In genomic region chr11:314548-314875, GRCh38 we compare ENCODE assay signal across 8 cellular contexts. TPM values are rescaled to one million over a fixed set of nuclear protein-coding genes. Genes with fewer than 3 reads are reported as not detected.
DNase-seq lines count a peak whose midpoint lies in the region; ATAC-seq and TF ChIP-seq lines count a peak whose summit lies in the region.
"Not testable (repeated sequence)": the region's sequence is repeated elsewhere in the genome, so short reads cannot be mapped to it uniquely, and the experiment has no call there.

No MANE protein-coding gene starts in this region.

- H3K27ac Mint-ChIP-seq in activated naive CD4-positive, alpha-beta T cell treated with anti-CD3 and anti-CD28 coated beads, Interleukin-2, amount 10 ng/mL, durations not matched to agents 7 days and 5 days: peak overlapping the region; percentile 95

- H3K56ac ChIP-seq in mesendoderm (ENCODE audit: low read length): peak overlapping the region; percentile 85

- peak overlapping the region; percentile 42 for H3K18ac ChIP-seq in mesendoderm (ENCODE audit: low read length)

- peak overlapping the region; percentile 87 for H3K9ac ChIP-seq in mesendoderm (ENCODE audit: low read length)

- peak overlapping the region; percentile 83 for H3K4me3 Mint-ChIP-seq in activated naive CD4-positive, alpha-beta T cell treated with anti-CD3 and anti-CD28 coated beads, Interleukin-2, amount 10 ng/mL, durations not matched to agents 7 days and 5 days

- WGBS in ectodermal cell, 2 experiments: 9 to 13% methylated on average over 2 to 6 of the region's 6 CpGs
- 36% methylated on average over 6 of the region's 6 CpGs for WGBS in right cardiac atrium
- no CpG with 5 or more reads among the region's 6 CpGs for WGBS in mesendoderm (ENCODE audit: extremely low coverage, insufficient coverage, low lambda C conversion rate)

- H3K36me3 ChIP-seq in Panc1 (ENCODE audit: control insufficient read depth, insufficient read depth, low read length); ectodermal cell (ENCODE audit: control insufficient read depth, insufficient read depth, low read length); mesendoderm (ENCODE audit: control insufficient read depth, insufficient read depth, low read length); gastrocnemius medialis; uterus: not testable (repeated sequence)

- H3K27me3 Mint-ChIP-seq in activated naive CD4-positive, alpha-beta T cell treated with anti-CD3 and anti-CD28 coated beads, Interleukin-2, amount 10 ng/mL, durations not matched to agents 7 days and 5 days: not testable (repeated sequence)

- not testable (repeated sequence) for H3K9me3 ChIP-seq in Panc1 (ENCODE audit: control insufficient read depth, insufficient read depth, low read depth, low read length); ectodermal cell (ENCODE audit: control insufficient read depth, low read length); right cardiac atrium (ENCODE audit: control insufficient read depth, low read length); gastrocnemius medialis; uterus

- H3K4ac ChIP-seq in mesendoderm (ENCODE audit: low read depth, low read length): not testable (repeated sequence)

- H4K8ac ChIP-seq in mesendoderm (ENCODE audit: low read depth, low read length): not testable (repeated sequence)

- not testable (repeated sequence) for H4K5ac ChIP-seq in mesendoderm (ENCODE audit: low read length)

- not testable (repeated sequence) for H2AK5ac ChIP-seq in mesendoderm (ENCODE audit: low read length)

- peak overlapping the region; percentile 80 for H3K23ac ChIP-seq in mesendoderm (ENCODE audit: low read length)

- peak overlapping the region; percentile 33 for H3K4me2 ChIP-seq in mesendoderm (ENCODE audit: low read length)

- H3K9me3 Mint-ChIP-seq in activated naive CD4-positive, alpha-beta T cell treated with anti-CD3 and anti-CD28 coated beads, Interleukin-2, amount 10 ng/mL, durations not matched to agents 7 days and 5 days: not testable (repeated sequence)

- peak overlapping the region; percentile 95 for H3K4me3 ChIP-seq in GM12864 (ENCODE audit: low read depth, low read length)
- peak overlapping the region; percentile 22 to 69 for H3K4me3 ChIP-seq in Panc1 (ENCODE audit: low read depth in 2 of 2, low read length in 2 of 2)
- H3K4me3 ChIP-seq in ectodermal cell (ENCODE audit: insufficient read depth, low read depth, low read length): peak overlapping the region; percentile 28
- H3K4me3 ChIP-seq in right cardiac atrium (ENCODE audit: low read length): peak overlapping the region; percentile 61
- peak overlapping the region; percentile 52 for H3K4me3 ChIP-seq in mesendoderm (ENCODE audit: low read length)
- H3K4me3 ChIP-seq in gastrocnemius medialis: peak overlapping the region; percentile 46 to 61 (median 54)
- peak overlapping the region; percentile 45 to 61 for H3K4me3 ChIP-seq in uterus

- peaks cover 26% of the 10 kb centered on the region for H3K79me2 ChIP-seq in mesendoderm (ENCODE audit: control insufficient read depth, insufficient read depth, low read length)

- H3K27ac ChIP-seq in Panc1 (ENCODE audit: low read length): peak overlapping the region; percentile 94
- not testable (repeated sequence) for H3K27ac ChIP-seq in ectodermal cell (ENCODE audit: insufficient read depth, low read depth, low read length, poor library complexity, severe bottlenecking)
- H3K27ac ChIP-seq in right cardiac atrium (ENCODE audit: low read length): peak overlapping the region; percentile 94
- peak overlapping the region; percentile 46 for H3K27ac ChIP-seq in mesendoderm (ENCODE audit: low read depth, low read length)
- peak overlapping the region; percentile 74 to 82 (median 78) for H3K27ac ChIP-seq in gastrocnemius medialis
- H3K27ac ChIP-seq in uterus: peak overlapping the region; percentile 91 to 99

- H2BK5ac ChIP-seq in mesendoderm (ENCODE audit: low read length): peak overlapping the region; percentile 80

- H3K27me3 ChIP-seq in Panc1 (ENCODE audit: control insufficient read depth, insufficient read depth, low read length); right cardiac atrium (ENCODE audit: control insufficient read depth, insufficient read depth); mesendoderm (ENCODE audit: insufficient read depth, low read length, poor library complexity); uterus: not testable (repeated sequence)
- H3K27me3 ChIP-seq in ectodermal cell (ENCODE audit: control insufficient read depth, insufficient read depth, low read length, poor library complexity, severe bottlenecking) (peaks cover 57% of the 10 kb centered on the region), gastrocnemius medialis (peaks cover 4 to 23% (median 11%) of the 10 kb centered on the region in 3 donors)

- POLR2A ChIA-PET in Panc1 (lab: Charles Lee): not testable (repeated sequence)

- H3K36me3 Mint-ChIP-seq in activated naive CD4-positive, alpha-beta T cell treated with anti-CD3 and anti-CD28 coated beads, Interleukin-2, amount 10 ng/mL, durations not matched to agents 7 days and 5 days: peaks cover 45% of the 10 kb centered on the region

- in situ Hi-C loops in Panc1 (cut with HindIII; ENCODE audit: low pct_unique_long_range_greater_than_20kb, low sequenced_read_pairs): not testable (repeated sequence)
- in situ Hi-C loops in gastrocnemius medialis (cut with MboI; ENCODE audit: low sequenced_read_pairs in 4 of 4): loop anchor here in 1 of 4 donors (5.0 kb wide), 1 partner anchor 38 kb away; no protein-coding TSS in a partner anchor

- TF ChIP-seq CTCF in GM12864 (IDR thresholded peaks at IDR 0.05; ENCODE audit: low read depth, low read length, missing control alignments); Panc1 (IDR thresholded peaks at IDR 0.05); gastrocnemius medialis (IDR thresholded peaks at IDR 0.05 in 4 of 5, conservative IDR thresholded peaks at IDR 0.05 in 1 of 5); uterus (IDR thresholded peaks at IDR 0.05): not testable (repeated sequence)

- ATAC-seq in Panc1: peak; percentile 13; the same call in 1 of the 2 replicates
- ATAC-seq in right cardiac atrium, gastrocnemius medialis: not testable (repeated sequence)

- not testable (repeated sequence) for BruUV-seq in Panc1 (replicated peaks; lab: Mats Ljungman, UMichigan)

- not testable (repeated sequence) for H3K79me1 ChIP-seq in mesendoderm (ENCODE audit: low read length)

- CTCF ChIA-PET in Panc1 (lab: Charles Lee); activated naive CD4-positive, alpha-beta T cell treated with anti-CD3 and anti-CD28 coated beads, Interleukin-2, amount 10 ng/mL, durations not matched to agents 7 days and 5 days (lab: Charles Lee): not testable (repeated sequence)

- not testable (repeated sequence) for TF ChIP-seq POLR2A in gastrocnemius medialis (IDR thresholded peaks at IDR 0.05); uterus (IDR thresholded peaks at IDR 0.05)

- DNase-seq in GM12864 (ENCODE audit: low read depth); Panc1 (ENCODE audit: low read depth, low spot score); activated naive CD4-positive, alpha-beta T cell treated with anti-CD3 and anti-CD28 coated beads, Interleukin-2, amount 10 ng/mL, durations not matched to agents 7 days and 5 days; mesendoderm; gastrocnemius medialis; uterus: not testable (repeated sequence)
- DNase-seq in right cardiac atrium: peak in 2 of 3 donors; percentile 8 to 22

- H2BK120ac ChIP-seq in mesendoderm (ENCODE audit: low read depth, low read length): not testable (repeated sequence)

- not testable (repeated sequence) for H2BK15ac ChIP-seq in mesendoderm (replicated peaks; ENCODE audit: low read depth)

- intact Hi-C loops in Panc1 (cut with micrococcal nuclease; ENCODE audit: unreplicated experiment); right cardiac atrium (cut with DNase I); gastrocnemius medialis (cut with DNase I; ENCODE audit: low total_unique reads); uterus (cut with DNase I; ENCODE audit: low total_unique reads): not testable (repeated sequence)

- H3K4me1 Mint-ChIP-seq in activated naive CD4-positive, alpha-beta T cell treated with anti-CD3 and anti-CD28 coated beads, Interleukin-2, amount 10 ng/mL, durations not matched to agents 7 days and 5 days: peaks cover 27% of the 10 kb centered on the region

- peaks cover 58% of the 10 kb centered on the region for H3K4me1 ChIP-seq in Panc1 (ENCODE audit: control insufficient read depth, insufficient read depth, low read length)
- peaks cover 37% of the 10 kb centered on the region for H3K4me1 ChIP-seq in ectodermal cell (ENCODE audit: control insufficient read depth, insufficient read depth, low read length)
- not testable (repeated sequence) for H3K4me1 ChIP-seq in right cardiac atrium (ENCODE audit: control insufficient read depth, insufficient read depth, low read length); gastrocnemius medialis; uterus
- H3K4me1 ChIP-seq in mesendoderm (ENCODE audit: control insufficient read depth, low read depth, low read length): peaks cover 11% of the 10 kb centered on the region

RNA-seq across cellular contexts. Expression of gene IFITM1, which starts 0.7 kb away (rescaled TPM):
- total RNA-seq in Panc1 (2021; ENCODE audit: unreplicated experiment) (66.3 TPM), right cardiac atrium (100 to 1,000 TPM in 3 of 4 donors, 10 to 100 TPM in 1; 85.0 to 169 (median 116) TPM), gastrocnemius medialis (100 to 1,000 TPM in 1 of 4 donors, 10 to 100 TPM in 3; 47.8 to 103 (median 80.5) TPM), uterus (100 to 1,000 TPM in 2 of 4 donors, 10 to 100 TPM in 2; 13.4 to 672 (median 239) TPM)
- 206 TPM for polyA plus RNA-seq in Panc1 (2012; ENCODE audit: insufficient read length)
- polyA plus RNA-seq in ectodermal cell (2013, experiment 1 of 4): 30.5 TPM
- polyA plus RNA-seq in ectodermal cell (2013, experiment 2 of 4): 32.4 TPM
- 43.7 TPM for polyA plus RNA-seq in ectodermal cell (2013, experiment 3 of 4)
- 50.2 TPM for polyA plus RNA-seq in ectodermal cell (2013, experiment 4 of 4)
- 235 TPM for polyA plus RNA-seq in right cardiac atrium
- 1,155 TPM for polyA plus RNA-seq in mesendoderm (2013, experiment 1 of 2)
- polyA plus RNA-seq in mesendoderm (2013, experiment 2 of 2): 1,131 TPM

RNA-seq across cellular contexts. Expression of gene IFITM3, which starts 6.1 kb away (rescaled TPM):
- total RNA-seq in Panc1 (2021; ENCODE audit: unreplicated experiment): 614 TPM
- 1,322 TPM for polyA plus RNA-seq in Panc1 (2012; ENCODE audit: insufficient read length)
- 171 TPM for polyA plus RNA-seq in ectodermal cell (2013, experiment 1 of 4)
- polyA plus RNA-seq in ectodermal cell (2013, experiment 2 of 4): 166 TPM
- polyA plus RNA-seq in ectodermal cell (2013, experiment 3 of 4): 147 TPM
- 167 TPM for polyA plus RNA-seq in ectodermal cell (2013, experiment 4 of 4)
- total RNA-seq in right cardiac atrium: 100 to 1,000 TPM; 263 to 569 (median 519) TPM
- polyA plus RNA-seq in right cardiac atrium: 749 TPM
- polyA plus RNA-seq in mesendoderm (2013, experiment 1 of 2): 612 TPM
- 633 TPM for polyA plus RNA-seq in mesendoderm (2013, experiment 2 of 2)
- 10 to 100 TPM; 46.3 to 83.6 (median 63.2) TPM for total RNA-seq in gastrocnemius medialis
- 1,000 to 10,000 TPM in 1 of 4 donors, 100 to 1,000 TPM in 2, 10 to 100 TPM in 1; 22.2 to 1,343 (median 242) TPM for total RNA-seq in uterus

RNA-seq across cellular contexts. Expression of gene IFITM2, which starts 6.9 kb away (rescaled TPM):
- 183 TPM for total RNA-seq in Panc1 (2021; ENCODE audit: unreplicated experiment)
- polyA plus RNA-seq in Panc1 (2012; ENCODE audit: insufficient read length): 402 TPM
- 108 TPM for polyA plus RNA-seq in ectodermal cell (2013, experiment 1 of 4)
- polyA plus RNA-seq in ectodermal cell (2013, experiment 2 of 4): 103 TPM
- polyA plus RNA-seq in ectodermal cell (2013, experiment 3 of 4): 96.5 TPM
- polyA plus RNA-seq in ectodermal cell (2013, experiment 4 of 4): 114 TPM
- 100 to 1,000 TPM; 180 to 290 (median 240) TPM for total RNA-seq in right cardiac atrium
- polyA plus RNA-seq in right cardiac atrium: 393 TPM
- 1,871 TPM for polyA plus RNA-seq in mesendoderm (2013, experiment 1 of 2)
- 1,795 TPM for polyA plus RNA-seq in mesendoderm (2013, experiment 2 of 2)
- 10 to 100 TPM; 37.8 to 80.9 (median 44.9) TPM for total RNA-seq in gastrocnemius medialis
- total RNA-seq in uterus: 100 to 1,000 TPM in 3 of 4 donors, 10 to 100 TPM in 1; 27.8 to 926 (median 269) TPM

RNA-seq across cellular contexts. Expression of gene IFITM5, which starts 15.2 kb away (rescaled TPM):
- total RNA-seq in Panc1 (2021; ENCODE audit: unreplicated experiment) (not detected), right cardiac atrium (not detected), gastrocnemius medialis (not detected), uterus (not detected)
- polyA plus RNA-seq in Panc1 (2012; ENCODE audit: insufficient read length): 0.30 TPM
- polyA plus RNA-seq in ectodermal cell (2013, experiment 1 of 4): not detected
- polyA plus RNA-seq in ectodermal cell (2013, experiment 2 of 4): not detected
- polyA plus RNA-seq in ectodermal cell (2013, experiment 3 of 4): not detected
- polyA plus RNA-seq in ectodermal cell (2013, experiment 4 of 4): not detected
- polyA plus RNA-seq in right cardiac atrium: not detected
- 0.13 TPM for polyA plus RNA-seq in mesendoderm (2013, experiment 1 of 2)
- polyA plus RNA-seq in mesendoderm (2013, experiment 2 of 2): 0.15 TPM

RNA-seq across cellular contexts. Expression of gene PGGHG, which starts 25.6 kb away (rescaled TPM):
- total RNA-seq in Panc1 (2021; ENCODE audit: unreplicated experiment): 115 TPM
- 129 TPM for polyA plus RNA-seq in Panc1 (2012; ENCODE audit: insufficient read length)
- polyA plus RNA-seq in ectodermal cell (2013, experiment 1 of 4): 19.2 TPM
- polyA plus RNA-seq in ectodermal cell (2013, experiment 2 of 4): 21.6 TPM
- 19.4 TPM for polyA plus RNA-seq in ectodermal cell (2013, experiment 3 of 4)
- 24.1 TPM for polyA plus RNA-seq in ectodermal cell (2013, experiment 4 of 4)
- total RNA-seq in right cardiac atrium: 10 to 100 TPM in 3 of 4 donors, 1 to 10 TPM in 1; 9.9 to 15.8 (median 11.9) TPM
- polyA plus RNA-seq in right cardiac atrium: 18.7 TPM
- polyA plus RNA-seq in mesendoderm (2013, experiment 1 of 2): 27.3 TPM
- polyA plus RNA-seq in mesendoderm (2013, experiment 2 of 2): 26.0 TPM
- total RNA-seq in gastrocnemius medialis: 1 to 10 TPM in 3 of 4 donors, under 1 TPM in 1; 0.98 to 3.4 (median 2.7) TPM
- 10 to 100 TPM in 3 of 4 donors, 1 to 10 TPM in 1; 7.9 to 29.1 (median 14.2) TPM for total RNA-seq in uterus

Comparison
In these comparisons a context has a peak if more than half of its experiments do, and no peak if none do; other contexts are left out.
1. H3K4me3 ChIP-seq: peak in every context shown above with its lines; median percentile 95 in GM12864; 61 in right cardiac atrium; 54 in gastrocnemius medialis; 53 in uterus; 52 in mesendoderm; 46 in Panc1; 28 in ectodermal cell.